ENCODE assay signal across 26 cellular contexts in genomic region chr10:111993321-111993720, GRCh38.
"Had no signal": no experiment of that assay in that cellular context is flagged by ENCODE, and none has a peak within 500 bp of the region (broad histone marks: within the 10 kb centered on the region; RNA-seq: fewer than 3 reads in every experiment).

No MANE protein-coding gene starts in this region.

- DNase-seq: activated B cell treated with CpG ODN at 0.5 μM for 24 hours; activated CD4-positive, alpha-beta T cell treated with anti-CD3 and anti-CD28 coated beads for 48 hours; activated CD4-positive, alpha-beta T cell treated with anti-CD3 and anti-CD28 coated beads, Interleukin-2, amount 50 U/mL, for 1 hour; activated CD4-positive, alpha-beta T cell treated with anti-CD3 and anti-CD28 coated beads, Interleukin-2, amount 50 U/mL, for 48 hours; activated CD8-positive, alpha-beta memory T cell treated with anti-CD3 and anti-CD28 coated beads for 24 hours; activated CD8-positive, alpha-beta T cell treated with anti-CD3 and anti-CD28 coated beads for 36 hours; activated effector memory CD4-positive, alpha-beta T cell treated with Interleukin-2 at 50 U/mL for 16 hours; activated gamma-delta T cell treated with Interleukin-2 at 50 U/mL for 16 hours; activated naive CD4-positive, alpha-beta T cell treated with anti-CD3 and anti-CD28 coated beads, Interleukin-2, amount 50 U/mL, for 16 hours; activated naive CD4-positive, alpha-beta T cell treated with Interleukin-2 at 50 U/mL for 16 hours; activated T-cell treated with anti-CD3 and anti-CD28 coated beads, Interleukin-2, amount 50 U/mL, for 4 hours; adrenal gland; amygdala; aorta; body of pancreas; caudate nucleus; cortex of kidney; effector CD8-positive, alpha-beta T cell; foreskin fibroblast; head of caudate nucleus; T-cell; T1000; WERI-Rb-1 had no signal

- ATAC-seq: activated CD4-positive, CD25-positive, alpha-beta regulatory T cell treated with anti-CD3 and anti-CD28 coated beads, Interleukin-2, amount 50 U/mL, for 24 hours; activated CD8-positive, alpha-beta T cell treated with anti-CD3 and anti-CD28 coated beads for 36 hours; activated T-cell treated with anti-CD3 and anti-CD28 coated beads, Interleukin-2, amount 50 U/mL, for 4 hours; activated T-helper 17 cell treated with anti-CD3 and anti-CD28 coated beads, Interleukin-2, amount 50 U/mL, for 72 hours; body of pancreas; esophagus mucosa; T-cell had no signal

- H3K36me3 ChIP-seq: adrenal gland, WERI-Rb-1 had no signal

- H3K4me1 ChIP-seq: adrenal gland, body of pancreas had no signal

- H3K9me3 ChIP-seq: adrenal gland, body of pancreas had no signal

- H3K27me3 ChIP-seq: adrenal gland, body of pancreas had no signal

- H3K4me3 ChIP-seq: adrenal gland, body of pancreas had no signal

- H3K27ac ChIP-seq: adrenal gland, body of pancreas, WERI-Rb-1 had no signal
